ENCODE assay signal across 8 cellular contexts in genomic region chr12:49673446-49674317, GRCh38. TPM values are rescaled to one million over a fixed set of nuclear protein-coding genes. Genes with fewer than 3 reads are reported as not detected.
DNase-seq lines count a peak whose midpoint lies in the region; ATAC-seq and FAIRE-seq lines count a peak whose summit lies in the region.

No MANE protein-coding gene starts in this region.

- no peak overlapping the region for H3K4me3 ChIP-seq in iPS DF 6.9 (ENCODE audit: low read length)

- H3K27me3 ChIP-seq in iPS DF 6.9 (ENCODE audit: control insufficient read depth, insufficient read depth, low read length) = no peaks in the 10 kb centered on the region

- H3K36me3 ChIP-seq in iPS DF 6.9 (ENCODE audit: control insufficient read depth, insufficient read depth, low read length) = no peaks in the 10 kb centered on the region

- peaks cover 9% of the 10 kb centered on the region for H3K4me1 ChIP-seq in iPS DF 6.9 (ENCODE audit: control insufficient read depth, insufficient read depth, low read length)

- H3K27ac ChIP-seq in iPS DF 6.9 (ENCODE audit: low read length) = no peak overlapping the region

- FAIRE-seq in GM19239 (lab: Jason Lieb, UNC) = peak; percentile 51

- DNase-seq in GM19239 (ENCODE audit: insufficient read length, low spot score) (no peak), NCI-H748 treated with DMSO at 0.1 percent for 48 hours (lab: John Stamatoyannopoulos, UW) (peak; percentile 52), brain pericyte (ENCODE audit: low read depth, low spot score) (peak; percentile 76), iPS DF 6.9 (ENCODE audit: low read depth, low spot score) (peak; percentile 16), pulmonary artery endothelial cell (ENCODE audit: low read depth, low spot score) (peak; percentile 93), SKM-1 (lab: John Stamatoyannopoulos, UW; ENCODE audit: unreplicated experiment) (no peak)
- no peak for DNase-seq in stimulated activated CD4-positive, alpha-beta T cell treated with anti-CD3 and anti-CD28 coated beads, Interleukin-15, amount 100 ng/mL, for 24 hours

- no peak for ATAC-seq in GM21447 (IDR thresholded peaks at IDR 0.05; ENCODE audit: unreplicated experiment)

- WGBS in iPS DF 6.9 (ENCODE audit: insufficient coverage, insufficient read length) = no CpG with 5 or more reads among the region's 13 CpGs

- no peaks in the 10 kb centered on the region for H3K9me3 ChIP-seq in iPS DF 6.9 (ENCODE audit: control insufficient read depth, insufficient read depth, low read length)

RNA-seq across cellular contexts. Expression of gene FMNL3, which starts 33.5 kb away (rescaled TPM):
- 69.7 and 80.3 TPM in 2 replicates for total RNA-seq in pulmonary artery endothelial cell

RNA-seq across cellular contexts. Expression of gene PRPF40B, which starts 50.3 kb away (rescaled TPM):
- 4.1 and 5.7 TPM in 2 replicates for total RNA-seq in pulmonary artery endothelial cell

Comparison
In these comparisons a context has a peak if more than half of its experiments do, and no peak if none do; other contexts are left out.
1. DNase-seq: peak in NCI-H748 treated with DMSO at 0.1 percent for 48 hours (single experiment), brain pericyte (single experiment), iPS DF 6.9 (single experiment) and pulmonary artery endothelial cell (single experiment); none in GM19239 (single experiment), stimulated activated CD4-positive, alpha-beta T cell treated with anti-CD3 and anti-CD28 coated beads, Interleukin-15, amount 100 ng/mL, for 24 hours (single experiment) and SKM-1 (single experiment).